30 cellular contexts compared by ENCODE assay signal in genomic region chr1:34361781-34362357, GRCh38.
A peak's percentile ranks its signal among the peaks of the same experiment; 100 is the strongest.
DNase-seq lines count a peak whose midpoint lies in the region; ATAC-seq and TF ChIP-seq lines count a peak whose summit lies in the region.
"Had no signal": no experiment of that assay in that cellular context is flagged by ENCODE, and none has a peak within 500 bp of the region (broad histone marks: within the 10 kb centered on the region; RNA-seq: fewer than 3 reads in every experiment).

No MANE protein-coding gene starts in this region.

- no peak overlapping the region for H2AFZ ChIP-seq in smooth muscle cell (ENCODE audit: low read depth)

- 67% methylated on average over 2 of the region's 2 CpGs for WGBS in smooth muscle cell (ENCODE audit: low lambda C conversion rate)

- H3F3A ChIP-seq in smooth muscle cell (ENCODE audit: low read depth): no peaks in the 10 kb centered on the region

- no peaks in the 10 kb centered on the region for H3K4me1 ChIP-seq in smooth muscle cell (ENCODE audit: low read depth)
- H3K4me1 ChIP-seq: heart right ventricle, left lung, pancreas, right atrium auricular region, stomach, tibial nerve had no signal

- no peaks in the 10 kb centered on the region for H3K9me3 ChIP-seq in smooth muscle cell (replicated peaks; ENCODE audit: low read depth)
- H3K9me3 ChIP-seq: pancreas, right atrium auricular region, tibial nerve had no signal

- H3K79me2 ChIP-seq in smooth muscle cell (ENCODE audit: low read depth): no peaks in the 10 kb centered on the region

- no peak overlapping the region for H3K4me2 ChIP-seq in smooth muscle cell

- no peak overlapping the region for H3K4me3 ChIP-seq in smooth muscle cell
- H3K4me3 ChIP-seq: heart right ventricle, K562, left lung, pancreas, right atrium auricular region, stomach, tibial nerve had no signal

- H3K36me3 ChIP-seq in smooth muscle cell (ENCODE audit: low read depth): no peaks in the 10 kb centered on the region
- H3K36me3 ChIP-seq: heart right ventricle, left lung, pancreas, right atrium auricular region, stomach, tibial nerve had no signal

- no peak overlapping the region for H3K9ac ChIP-seq in smooth muscle cell (ENCODE audit: low read depth)

- H3K27ac ChIP-seq in smooth muscle cell (ENCODE audit: low read depth): no peak overlapping the region
- H3K27ac ChIP-seq: epithelial cell of prostate, heart right ventricle, left lung, pancreas, right atrium auricular region, stomach, tibial nerve, VCaP had no signal

- ATAC-seq in HG02642 (IDR thresholded peaks at IDR 0.05; ENCODE audit: poor library complexity, unreplicated experiment): peak; percentile 45
- no peak for ATAC-seq in SK-N-SH treated with all-trans-retinoic acid at 6 μM for 48 hours
- ATAC-seq: activated T-helper 17 cell treated with anti-CD3 and anti-CD28 coated beads, Interleukin-2, amount 50 U/mL, for 72 hours; heart right ventricle; K562; PC-3 had no signal

- DNase-seq in NCI-H510A treated with DMSO at 0.1 percent for 48 hours (lab: John Stamatoyannopoulos, UW) (peak; percentile 87), NCI-H510A (lab: John Stamatoyannopoulos, UW) (no peak), smooth muscle cell (lab: John Stamatoyannopoulos, UW; ENCODE audit: unreplicated experiment) (no peak), NCI-H1048 (lab: John Stamatoyannopoulos, UW) (no peak), UCSD-AML1 (lab: John Stamatoyannopoulos, UW; ENCODE audit: unreplicated experiment) (no peak)
- no peak for DNase-seq in stimulated activated CD4-positive, alpha-beta T cell treated with anti-CD3 and anti-CD28 coated beads, Interleukin-15, amount 100 ng/mL, for 24 hours
- DNase-seq: 8988T; activated CD4-positive, alpha-beta T cell treated with anti-CD3 and anti-CD28 coated beads, Interleukin-2, amount 50 U/mL, for 1 hour; activated naive CD8-positive, alpha-beta T cell treated with anti-CD3 and anti-CD28 coated beads for 36 hours; CD8-positive, alpha-beta memory T cell; cerebellar nuclear complex; GF-D8; heart right ventricle; left lung; midbrain; NCI-H2029; NCI-H345; pancreas; PC-3; SIG-M5; stimulated activated CD4-positive, alpha-beta T cell treated with anti-CD3 and anti-CD28 coated beads, Interleukin-4, amount 100 ng/mL, for 4 hours; stomach had no signal

- H4K20me1 ChIP-seq in smooth muscle cell (ENCODE audit: low read depth): no peaks in the 10 kb centered on the region

- TF ChIP-seq CTCF in smooth muscle cell (IDR thresholded peaks at IDR 0.05; ENCODE audit: borderline replicate concordance, insufficient read depth, poor library complexity, severe bottlenecking): no peak

- H3K27me3 ChIP-seq in smooth muscle cell (ENCODE audit: low read depth): peaks cover 1% of the 10 kb centered on the region
- H3K27me3 ChIP-seq: left lung, pancreas, right atrium auricular region, tibial nerve had no signal

TF ChIP-seq in SK-N-SH treated with all-trans-retinoic acid at 6 μM for 48 hours, 23 proteins besides CTCF, POLR2A, EP300 and RAD21:
- TF ChIP-seq RARB (CRISPR knock-in tag; IDR thresholded peaks at IDR 0.05) (no peak), GLIS3 (CRISPR knock-in tag; IDR thresholded peaks at IDR 0.05) (no peak), ZFP3 (CRISPR knock-in tag; IDR thresholded peaks at IDR 0.05) (no peak), TCF4 (CRISPR knock-in tag; IDR thresholded peaks at IDR 0.05; ENCODE audit: borderline replicate concordance) (peak; percentile 87), ZNF565 (CRISPR knock-in tag; conservative IDR thresholded peaks at IDR 0.05; ENCODE audit: low read depth) (no peak), PPARA (CRISPR knock-in tag; IDR thresholded peaks at IDR 0.05; ENCODE audit: borderline replicate concordance) (no peak), OSR1 (CRISPR knock-in tag; IDR thresholded peaks at IDR 0.05) (no peak), TOX (CRISPR knock-in tag; IDR thresholded peaks at IDR 0.05; ENCODE audit: borderline replicate concordance) (no peak), ISL1 (CRISPR knock-in tag; IDR thresholded peaks at IDR 0.05) (no peak), ZNF8 (CRISPR knock-in tag; IDR thresholded peaks at IDR 0.05) (no peak), ZNF70 (CRISPR knock-in tag; IDR thresholded peaks at IDR 0.05) (0 out of 2 replicates have a peak, but pooled peaks have one; percentile 6), BACH2 (CRISPR knock-in tag; IDR thresholded peaks at IDR 0.05; ENCODE audit: borderline replicate concordance) (no peak)
- TF ChIP-seq, protein P1, sequence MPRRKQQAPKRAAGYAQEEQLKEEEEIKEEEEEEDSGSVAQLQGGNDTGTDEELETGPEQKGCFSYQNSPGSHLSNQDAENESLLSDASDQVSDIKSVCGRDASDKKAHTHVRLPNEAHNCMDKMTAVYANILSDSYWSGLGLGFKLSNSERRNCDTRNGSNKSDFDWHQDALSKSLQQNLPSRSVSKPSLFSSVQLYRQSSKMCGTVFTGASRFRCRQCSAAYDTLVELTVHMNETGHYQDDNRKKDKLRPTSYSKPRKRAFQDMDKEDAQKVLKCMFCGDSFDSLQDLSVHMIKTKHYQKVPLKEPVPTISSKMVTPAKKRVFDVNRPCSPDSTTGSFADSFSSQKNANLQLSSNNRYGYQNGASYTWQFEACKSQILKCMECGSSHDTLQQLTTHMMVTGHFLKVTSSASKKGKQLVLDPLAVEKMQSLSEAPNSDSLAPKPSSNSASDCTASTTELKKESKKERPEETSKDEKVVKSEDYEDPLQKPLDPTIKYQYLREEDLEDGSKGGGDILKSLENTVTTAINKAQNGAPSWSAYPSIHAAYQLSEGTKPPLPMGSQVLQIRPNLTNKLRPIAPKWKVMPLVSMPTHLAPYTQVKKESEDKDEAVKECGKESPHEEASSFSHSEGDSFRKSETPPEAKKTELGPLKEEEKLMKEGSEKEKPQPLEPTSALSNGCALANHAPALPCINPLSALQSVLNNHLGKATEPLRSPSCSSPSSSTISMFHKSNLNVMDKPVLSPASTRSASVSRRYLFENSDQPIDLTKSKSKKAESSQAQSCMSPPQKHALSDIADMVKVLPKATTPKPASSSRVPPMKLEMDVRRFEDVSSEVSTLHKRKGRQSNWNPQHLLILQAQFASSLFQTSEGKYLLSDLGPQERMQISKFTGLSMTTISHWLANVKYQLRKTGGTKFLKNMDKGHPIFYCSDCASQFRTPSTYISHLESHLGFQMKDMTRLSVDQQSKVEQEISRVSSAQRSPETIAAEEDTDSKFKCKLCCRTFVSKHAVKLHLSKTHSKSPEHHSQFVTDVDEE (CRISPR knock-in tag; IDR thresholded peaks at IDR 0.05): no peak
- TF ChIP-seq, protein P2, sequence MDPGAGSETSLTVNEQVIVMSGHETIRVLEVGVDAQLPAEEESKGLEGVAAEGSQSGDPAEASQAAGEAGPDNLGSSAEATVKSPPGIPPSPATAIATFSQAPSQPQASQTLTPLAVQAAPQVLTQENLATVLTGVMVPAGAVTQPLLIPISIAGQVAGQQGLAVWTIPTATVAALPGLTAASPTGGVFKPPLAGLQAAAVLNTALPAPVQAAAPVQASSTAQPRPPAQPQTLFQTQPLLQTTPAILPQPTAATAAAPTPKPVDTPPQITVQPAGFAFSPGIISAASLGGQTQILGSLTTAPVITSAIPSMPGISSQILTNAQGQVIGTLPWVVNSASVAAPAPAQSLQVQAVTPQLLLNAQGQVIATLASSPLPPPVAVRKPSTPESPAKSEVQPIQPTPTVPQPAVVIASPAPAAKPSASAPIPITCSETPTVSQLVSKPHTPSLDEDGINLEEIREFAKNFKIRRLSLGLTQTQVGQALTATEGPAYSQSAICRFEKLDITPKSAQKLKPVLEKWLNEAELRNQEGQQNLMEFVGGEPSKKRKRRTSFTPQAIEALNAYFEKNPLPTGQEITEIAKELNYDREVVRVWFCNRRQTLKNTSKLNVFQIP (CRISPR knock-in tag; IDR thresholded peaks at IDR 0.05; ENCODE audit: borderline replicate concordance, low read depth): no peak
